11 cellular contexts compared by ENCODE assay signal in genomic region chr19:47239152-47239551, GRCh38. TPM values are rescaled to one million over a fixed set of nuclear protein-coding genes. Genes with fewer than 3 reads are reported as not detected.
A peak's percentile ranks its signal among the peaks of the same experiment; 100 is the strongest.
DNase-seq lines count a peak whose midpoint lies in the region; ATAC-seq and TF ChIP-seq lines count a peak whose summit lies in the region.
"Had no signal": no experiment of that assay in that cellular context is flagged by ENCODE, and none has a peak within 500 bp of the region (broad histone marks: within the 10 kb centered on the region; RNA-seq: fewer than 3 reads in every experiment).

No MANE protein-coding gene starts in this region.

- H3K36me3 ChIP-seq in GM23248 (ENCODE audit: low read depth): no peaks in the 10 kb centered on the region
- H3K36me3 ChIP-seq: neutrophil had no signal

- H3K27ac Mint-ChIP-seq in natural killer cell: peak overlapping the region; percentile 60 to 86

- H3K27ac ChIP-seq in GM23248: no peak overlapping the region
- H3K27ac ChIP-seq: neutrophil had no signal

- H3K9me3 ChIP-seq in GM23248 (ENCODE audit: low read depth): no peaks in the 10 kb centered on the region
- H3K9me3 ChIP-seq: neutrophil had no signal

- peaks cover 0 to 7% of the 10 kb centered on the region in 2 donors for H3K27me3 Mint-ChIP-seq in natural killer cell (ENCODE audit: low read depth in 2 of 2)

- H3K4me3 Mint-ChIP-seq in natural killer cell: peak overlapping the region; percentile 84

- no peaks in the 10 kb centered on the region for H3K9me3 Mint-ChIP-seq in natural killer cell

- H3K4me1 ChIP-seq in GM23248 (ENCODE audit: insufficient read depth): peaks cover 14% of the 10 kb centered on the region

- no peaks in the 10 kb centered on the region for H4K20me1 ChIP-seq in GM23248 (ENCODE audit: insufficient read depth)

- H3K4me3 ChIP-seq in AG10803 (ENCODE audit: low read length): peak overlapping the region; percentile 49
- peak overlapping the region; percentile 51; the same call in 1 of the 2 replicates for H3K4me3 ChIP-seq in GM23248

- H3F3A ChIP-seq in GM23248 (ENCODE audit: insufficient read depth): peaks cover 23% of the 10 kb centered on the region

- peaks cover 5 to 6% of the 10 kb centered on the region in 2 donors for H3K4me1 Mint-ChIP-seq in natural killer cell

- 30 to 37% methylated on average over 11 to 12 of the region's 16 CpGs for WGBS in GM23248 (ENCODE audit: low coverage in 1 of 2, low lambda C conversion rate in 2 of 2, missing lambda C conversion rate in 2 of 2), 2 experiments

- intact Hi-C loops in natural killer cell (cut with micrococcal nuclease): no loop called here

- no peaks in the 10 kb centered on the region for H3K27me3 ChIP-seq in GM23248 (replicated peaks; ENCODE audit: insufficient read depth)

- H2AFZ ChIP-seq in GM23248: peak overlapping the region; percentile 47; the same call in 1 of the 2 replicates

- no peaks in the 10 kb centered on the region for H3K79me2 ChIP-seq in GM23248 (ENCODE audit: insufficient read depth)

- no peak overlapping the region for H3K9ac ChIP-seq in GM23248

- in situ Hi-C loops in GM23248 (cut with MboI): no loop called here

- H3K36me3 Mint-ChIP-seq in natural killer cell: no peaks in the 10 kb centered on the region

- no peaks in the 10 kb centered on the region for H3K9me2 ChIP-seq in GM23248 (ENCODE audit: insufficient read depth)

- TF ChIP-seq CTCF in AG10803 (conservative IDR thresholded peaks at IDR 0.05; ENCODE audit: low read length) (no peak), natural killer cell (IDR thresholded peaks at IDR 0.05) (no peak)

- no peak for ATAC-seq in natural killer cell

- no peak for DNase-seq in AG10803 (ENCODE audit: low read depth)
- peak; percentile 29 for DNase-seq in GM23248
- DNase-seq in central memory CD4-positive, alpha-beta T cell: peak; percentile 8
- DNase-seq in natural killer cell: no peak
- no peak for DNase-seq in NK-92 (lab: John Stamatoyannopoulos, UW; ENCODE audit: unreplicated experiment)
- no peak for DNase-seq in superior temporal gyrus (ENCODE audit: extremely low spot score)
- no peak for DNase-seq in HPDE6-E6E7 (ENCODE audit: extremely low spot score)
- DNase-seq in retina: no peak
- DNase-seq: cortex of kidney, NCI-H1048 had no signal

- H3K4me2 ChIP-seq in GM23248 (ENCODE audit: unreplicated experiment): peak overlapping the region; percentile 18

RNA-seq across cellular contexts. Expression of gene BBC3, which starts 8.2 kb away (rescaled TPM):
- total RNA-seq in GM23248 (2014; rRNA removed; shearing (Covaris generic)): 11.9 and 14.6 TPM in 2 replicates
- 6.2 and 6.3 TPM in 2 replicates for polyA plus RNA-seq in GM23248 (2016; fragmentation: Nextera tagmentation; extraction: Ambion mirVana)
- 10 to 100 TPM; 39.9 to 45.1 (median 43.9) TPM for total RNA-seq in natural killer cell

RNA-seq across cellular contexts. Expression of gene CCDC9, which starts 17.2 kb away (rescaled TPM):
- total RNA-seq in GM23248 (2014; rRNA removed; shearing (Covaris generic)): 7.3 and 11.1 TPM in 2 replicates
- polyA plus RNA-seq in GM23248 (2016; fragmentation: Nextera tagmentation; extraction: Ambion mirVana): 4.1 and 5.8 TPM in 2 replicates
- total RNA-seq in natural killer cell: 10 to 100 TPM; 49.6 to 55.8 (median 55.4) TPM

RNA-seq across cellular contexts. Expression of gene INAFM1, which starts 35.5 kb away (rescaled TPM):
- total RNA-seq in GM23248 (2014; rRNA removed; shearing (Covaris generic)): 2.9 and 5.2 TPM in 2 replicates
- polyA plus RNA-seq in GM23248 (2016; fragmentation: Nextera tagmentation; extraction: Ambion mirVana): 14.1 and 14.5 TPM in 2 replicates
- total RNA-seq in natural killer cell: 10 to 100 TPM in 1 of 3 donors, 1 to 10 TPM in 2; 9.1 to 10.3 (median 9.5) TPM

Comparison
In these comparisons a context has a peak if more than half of its experiments do, and no peak if none do; other contexts are left out.
1. DNase-seq: peak in GM23248 (single experiment) and central memory CD4-positive, alpha-beta T cell (single experiment); none in AG10803 (single experiment), natural killer cell (single experiment), NK-92 (single experiment), superior temporal gyrus (single experiment), HPDE6-E6E7 (single experiment) and retina (single experiment).